1 cellular context compared by ENCODE assay signal in the genomic region with DNA sequence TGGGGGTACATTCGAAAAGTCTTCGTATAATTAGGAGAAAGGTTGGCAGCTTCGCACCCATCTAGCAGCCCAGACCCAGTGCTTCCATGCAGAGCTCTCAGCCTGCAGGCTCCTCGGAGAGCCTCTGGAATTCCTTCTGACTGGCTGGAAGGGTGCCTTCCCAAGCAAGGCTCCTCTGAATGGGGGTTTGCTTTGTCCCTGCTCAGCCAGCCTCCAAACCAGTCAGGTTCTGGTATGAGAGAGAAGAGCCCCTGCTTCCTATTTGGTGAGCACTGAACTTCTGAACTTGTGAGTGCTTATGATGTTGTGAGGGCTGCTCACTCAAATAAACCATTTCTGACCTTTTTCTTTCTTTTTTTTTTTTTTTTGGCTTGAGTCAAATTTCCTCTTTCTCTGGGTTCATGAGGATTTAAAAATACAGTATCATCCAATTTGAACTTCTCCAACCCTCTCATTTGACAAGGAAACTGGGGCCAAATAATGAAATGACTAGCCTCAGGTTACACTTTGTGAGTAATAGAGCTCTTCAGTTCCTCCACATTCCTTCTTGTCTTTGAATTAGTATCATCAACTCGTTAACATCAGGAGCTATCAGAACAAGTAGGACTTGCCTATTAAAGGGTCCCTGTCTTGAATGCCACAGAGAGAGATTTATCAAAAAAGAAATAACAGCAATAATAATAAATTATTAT.
A peak's percentile ranks its signal among the peaks of the same experiment; 100 is the strongest.
TF ChIP-seq lines count a peak whose summit lies in the region.

No MANE protein-coding gene starts in this region.

TF ChIP-seq in GM23338, 12 proteins besides CTCF, POLR2A, EP300 and RAD21 (continued from another document):
- peak; percentile 33; the same call in 1 of the 2 replicates for TF ChIP-seq ZNF462 (CRISPR knock-in tag; IDR thresholded peaks at IDR 0.05)
- TF ChIP-seq REST (IDR thresholded peaks at IDR 0.05; ENCODE audit: unreplicated experiment): no peak
